Comparison of ENCODE assay signal across 8 cellular contexts in genomic region chr5:73446631-73447233, GRCh38. TPM values are rescaled to one million over a fixed set of nuclear protein-coding genes. Genes with fewer than 3 reads are reported as not detected.
DNase-seq lines count a peak whose midpoint lies in the region; ATAC-seq and TF ChIP-seq lines count a peak whose summit lies in the region.

No MANE protein-coding gene starts in this region.

- peaks cover 85% of the 10 kb centered on the region for H3K27me3 Mint-ChIP-seq in progenitor cell of endocrine pancreas

- H3K27ac Mint-ChIP-seq in progenitor cell of endocrine pancreas: no peak overlapping the region

- H3K9me3 Mint-ChIP-seq in progenitor cell of endocrine pancreas (ENCODE audit: low read depth): no peaks in the 10 kb centered on the region

- peaks cover 4% of the 10 kb centered on the region for H3K4me1 Mint-ChIP-seq in progenitor cell of endocrine pancreas (ENCODE audit: low read depth)

- peak overlapping the region; percentile 50 for H3K9ac ChIP-seq in NT2/D1 (ENCODE audit: insufficient read length, low read depth)

- H3K4me3 ChIP-seq in NT2/D1 (ENCODE audit: insufficient read length, low read depth): peak overlapping the region; percentile 34

- DNase-seq in DMS 273 (lab: John Stamatoyannopoulos, UW; ENCODE audit: unreplicated experiment): peak; percentile 70
- no peak for DNase-seq in DMS 273 treated with DMSO at 0.1 percent for 48 hours (lab: John Stamatoyannopoulos, UW)
- no peak for DNase-seq in NT2/D1 (ENCODE audit: low read depth, low spot score)
- DNase-seq in ecto neural progenitor cell (ENCODE audit: low spot score): peak; percentile 52
- no peak for DNase-seq in progenitor cell of endocrine pancreas (ENCODE audit: low spot score, unreplicated experiment)
- DNase-seq in stimulated activated naive CD4-positive, alpha-beta T cell treated with Interleukin-2 at 50 U/mL for 16 hours (lab: John Stamatoyannopoulos, UW): no peak

- TF ChIP-seq CTCF in progenitor cell of endocrine pancreas (IDR thresholded peaks at IDR 0.05; ENCODE audit: unreplicated experiment): no peak

- H3K27me3 ChIP-seq in NT2/D1 (ENCODE audit: insufficient read depth, insufficient read length): peaks cover 84% of the 10 kb centered on the region

- H3K4me3 Mint-ChIP-seq in progenitor cell of endocrine pancreas (ENCODE audit: low read depth): peak overlapping the region; percentile 56

- H3K9me3 ChIP-seq in NT2/D1 (ENCODE audit: insufficient read depth, low read length): no peaks in the 10 kb centered on the region

- no peaks in the 10 kb centered on the region for H3K36me3 Mint-ChIP-seq in progenitor cell of endocrine pancreas (ENCODE audit: insufficient read depth)

- no peak for ATAC-seq in HG02870 (IDR thresholded peaks at IDR 0.05; ENCODE audit: unreplicated experiment)
- ATAC-seq in HG03139 (IDR thresholded peaks at IDR 0.05; ENCODE audit: unreplicated experiment): no peak

- no peaks in the 10 kb centered on the region for H3K36me3 ChIP-seq in NT2/D1 (ENCODE audit: insufficient read depth, insufficient read length, low read length)

- H3K4me1 ChIP-seq in NT2/D1 (ENCODE audit: insufficient read depth, insufficient read length): peaks cover 6% of the 10 kb centered on the region

RNA-seq across cellular contexts. Expression of gene FOXD1, which starts 1.8 kb away (rescaled TPM):
- 0.19 and 0.29 TPM in 2 replicates for total RNA-seq in progenitor cell of endocrine pancreas

RNA-seq across cellular contexts. Expression of gene BTF3, which starts 51.5 kb away (rescaled TPM):
- total RNA-seq in progenitor cell of endocrine pancreas: 589 and 604 TPM in 2 replicates

Comparison
In these comparisons a context has a peak if more than half of its experiments do, and no peak if none do; other contexts are left out.
1. DNase-seq: peak in DMS 273 (single experiment) and ecto neural progenitor cell (single experiment); none in DMS 273 treated with DMSO at 0.1 percent for 48 hours (single experiment), NT2/D1 (single experiment), progenitor cell of endocrine pancreas (single experiment) and stimulated activated naive CD4-positive, alpha-beta T cell treated with Interleukin-2 at 50 U/mL for 16 hours (single experiment).